13 cellular contexts compared by ENCODE assay signal in genomic region chr15:56794150-56794922, GRCh38.
DNase-seq lines count a peak whose midpoint lies in the region; ATAC-seq lines count a peak whose summit lies in the region.
"Had no signal": no experiment of that assay in that cellular context is flagged by ENCODE, and none has a peak within 500 bp of the region (broad histone marks: within the 10 kb centered on the region; RNA-seq: fewer than 3 reads in every experiment).

No MANE protein-coding gene starts in this region.

- no peak overlapping the region for H3K9ac ChIP-seq in subcutaneous abdominal adipose tissue (ENCODE audit: low read length in 5 of 5)

- H3K27me3 ChIP-seq in subcutaneous abdominal adipose tissue (ENCODE audit: control insufficient read depth in 5 of 5, insufficient read depth in 4 of 5, low read length in 5 of 5), result no peaks in the 10 kb centered on the region

- intact Hi-C loops in left cardiac atrium (cut with DNase I), result no loop called here

- H3K4me3 ChIP-seq in subcutaneous abdominal adipose tissue (ENCODE audit: low read depth in 1 of 5, low read length in 5 of 5), result no peak overlapping the region

- peak; percentile 33 for DNase-seq in HT1080 (ENCODE audit: low read depth)
- DNase-seq in astrocyte of the hippocampus (ENCODE audit: low read depth, low spot score), result peak; percentile 42
- no peak for DNase-seq in left cardiac atrium
- DNase-seq in NCI-H2171 (lab: John Stamatoyannopoulos, UW), result no peak
- DNase-seq in NCI-H82 (lab: John Stamatoyannopoulos, UW), result no peak
- DNase-seq: activated gamma-delta T cell; erythroblast; hypothalamus; NCI-H2029; NCI-H524 treated with DMSO at 0.1 percent for 48 hours; stimulated activated naive CD8-positive, alpha-beta T cell treated with anti-CD3 and anti-CD28 coated beads, Interleukin-15, amount 100 ng/mL, for 72 hours had no signal

- peaks cover 0 to 10% (median 4%) of the 10 kb centered on the region in 5 donors for H3K9me3 ChIP-seq in subcutaneous abdominal adipose tissue (ENCODE audit: control insufficient read depth in 5 of 5, low read length in 5 of 5)

- no peaks in the 10 kb centered on the region for H3K36me3 ChIP-seq in subcutaneous abdominal adipose tissue (ENCODE audit: control insufficient read depth in 5 of 5, insufficient read depth in 5 of 5, low read length in 5 of 5)

- peak overlapping the region; percentile 1 for H3K27ac ChIP-seq in subcutaneous abdominal adipose tissue (ENCODE audit: low read depth, low read length)

- ATAC-seq in left cardiac atrium (peak; percentile 60 to 71), GM18498 (IDR thresholded peaks at IDR 0.05; ENCODE audit: unreplicated experiment) (no peak)
- ATAC-seq: stimulated activated naive CD8-positive, alpha-beta T cell treated with anti-CD3 and anti-CD28 coated beads, Interleukin-15, amount 100 ng/mL, for 72 hours had no signal

- H3K4me1 ChIP-seq in subcutaneous abdominal adipose tissue (ENCODE audit: control insufficient read depth in 5 of 5, insufficient read depth in 5 of 5, low read length in 5 of 5), result peaks cover 0 to 13% (median 3%) of the 10 kb centered on the region in 5 donors

Comparison
In these comparisons a context has a peak if more than half of its experiments do, and no peak if none do; other contexts are left out.
1. DNase-seq: peak in HT1080 (single experiment) and astrocyte of the hippocampus (single experiment); none in left cardiac atrium (single experiment), NCI-H2171 (single experiment) and NCI-H82 (single experiment).